ENCODE assay signal across 12 cellular contexts in genomic region chr19:44626067-44626624, GRCh38. TPM values are rescaled to one million over a fixed set of nuclear protein-coding genes. Genes with fewer than 3 reads are reported as not detected.
A peak's percentile ranks its signal among the peaks of the same experiment; 100 is the strongest.
DNase-seq lines count a peak whose midpoint lies in the region; ATAC-seq, FAIRE-seq and TF ChIP-seq lines count a peak whose summit lies in the region.
"Had no signal": no experiment of that assay in that cellular context is flagged by ENCODE, and none has a peak within 500 bp of the region (broad histone marks: within the 10 kb centered on the region; RNA-seq: fewer than 3 reads in every experiment).

No MANE protein-coding gene starts in this region.

- H3K36me3 ChIP-seq in IMR-90 (ENCODE audit: control insufficient read depth, insufficient read depth, low read length) = peaks cover 6% of the 10 kb centered on the region; the same call in 1 of the 2 replicates
- H3K36me3 ChIP-seq in mammary epithelial cell (ENCODE audit: insufficient read depth, low read length) = no peaks in the 10 kb centered on the region

- H2AFZ ChIP-seq in IMR-90 (replicated peaks; ENCODE audit: low read length, poor library complexity) = peak overlapping the region; percentile 71
- H2AFZ ChIP-seq in mammary epithelial cell (ENCODE audit: low read depth, low read length) = no peak overlapping the region

- peak overlapping the region; percentile 99 for H2BK20ac ChIP-seq in IMR-90 (ENCODE audit: low read depth, low read length)

- H4K5ac ChIP-seq in IMR-90 (ENCODE audit: low read depth, low read length) = peak overlapping the region; percentile 33

- peak overlapping the region; percentile 87 for H3K23ac ChIP-seq in IMR-90 (ENCODE audit: low read depth, low read length)

- no peak overlapping the region for H3K4me3 ChIP-seq in A549
- no peak overlapping the region for H3K4me3 ChIP-seq in IMR-90 (ENCODE audit: insufficient read depth, low read depth, low read length)
- no peak overlapping the region for H3K4me3 ChIP-seq in mammary epithelial cell (replicated peaks in 1 of 3; ENCODE audit: insufficient read depth in 1 of 3, low read depth in 2 of 3, low read length in 3 of 3)

- H3K27ac ChIP-seq in A549 (peak overlapping the region; percentile 81 to 89), IMR-90 (ENCODE audit: insufficient read depth, low read length) (peak overlapping the region; percentile 89), mammary epithelial cell (ENCODE audit: insufficient read depth, low read depth, low read length) (no peak overlapping the region)

- peak overlapping the region; percentile 22 to 86; a peak in 3 of 4 replicates for H4K8ac ChIP-seq in IMR-90 (ENCODE audit: low read depth in 2 of 2, low read length in 2 of 2)

- peak overlapping the region; percentile 22; the same call in 1 of the 2 replicates for H3K56ac ChIP-seq in IMR-90 (ENCODE audit: extremely low read depth, insufficient read depth, low read length)

- peak overlapping the region; percentile 90; the same call in 2 of the 3 replicates for H2BK15ac ChIP-seq in IMR-90 (ENCODE audit: low read depth, low read length)

- intact Hi-C loops in IMR-90 (cut with micrococcal nuclease) = loop anchor here (1.0 kb wide), 2 partner anchors 23 to 38 kb away; no protein-coding TSS in a partner anchor
- intact Hi-C loops in mammary epithelial cell (cut with micrococcal nuclease) = loop anchor here (1.0 to 2.0 kb wide), 2 partner anchors 15 to 38 kb away; no protein-coding TSS in a partner anchor

- H3K9ac ChIP-seq in IMR-90 (ENCODE audit: low read depth, low read length) (no peak overlapping the region), mammary epithelial cell (ENCODE audit: insufficient read depth, low read length) (no peak overlapping the region)

- peak overlapping the region; percentile 46 for H2AK9ac ChIP-seq in IMR-90 (replicated peaks; ENCODE audit: low read depth, low read length, poor library complexity)

- peak overlapping the region; percentile 95 for H3K4ac ChIP-seq in IMR-90 (ENCODE audit: low read depth, low read length)

- peak overlapping the region; percentile 46 for H3K18ac ChIP-seq in IMR-90 (ENCODE audit: low read depth, low read length)

- peak; percentile 79 to 93 for DNase-seq in A549 (ENCODE audit: low read depth in 1 of 2, low spot score in 1 of 2)
- DNase-seq in IMR-90 = peak; percentile 99
- peak; percentile 90 for DNase-seq in mammary epithelial cell
- peak; percentile 100 for DNase-seq in kidney tubule cell (ENCODE audit: low spot score)
- no peak for DNase-seq in ureter (ENCODE audit: low spot score)
- DNase-seq in D721Med (ENCODE audit: insufficient read length, low spot score) = no peak
- DNase-seq: activated CD8-positive, alpha-beta memory T cell treated with anti-CD3 and anti-CD28 coated beads, Interleukin-2, amount 50 U/mL, for 48 hours; immature natural killer cell; retina had no signal

- FAIRE-seq in A549 (lab: Jason Lieb, UNC) (peak; percentile 99), D721Med (lab: Jason Lieb, UNC) (no peak)
- FAIRE-seq: colon had no signal

- dilution Hi-C loops in IMR-90 (cut with HindIII; ENCODE audit: low sequenced_read_pairs, unreplicated experiment) (no loop called here), mammary epithelial cell (cut with HindIII; ENCODE audit: low sequenced_read_pairs) (no loop called here)

- in situ Hi-C loops in IMR-90 (cut with MboI; ENCODE audit: low sequenced_read_pairs) = no loop called here
- in situ Hi-C loops in mammary epithelial cell (cut with MboI; ENCODE audit: low sequenced_read_pairs in 2 of 2) = no loop called here

- H2BK120ac ChIP-seq in IMR-90 (ENCODE audit: low read depth, low read length) = peak overlapping the region; percentile 97

- TF ChIP-seq CTCF in A549 (IDR thresholded peaks at IDR 0.05) (no peak), IMR-90 (conservative IDR thresholded peaks at IDR 0.05; ENCODE audit: low read depth, low read length) (no peak), mammary epithelial cell (conservative IDR thresholded peaks at IDR 0.05 in 1 of 2, IDR thresholded peaks at IDR 0.05 in 1 of 2; ENCODE audit: extremely low read depth in 1 of 2, insufficient read depth in 1 of 2, low read depth in 1 of 2, low read length in 2 of 2) (no peak), D721Med (IDR thresholded peaks at IDR 0.05; ENCODE audit: insufficient read depth, missing control alignments) (no peak)

- TF ChIP-seq RAD21 in A549 (conservative IDR thresholded peaks at IDR 0.05 in 1 of 2, IDR thresholded peaks at IDR 0.05 in 1 of 2) = peak; percentile 25 to 34; a peak in 4 of 5 replicates
- TF ChIP-seq RAD21 in IMR-90 (IDR thresholded peaks at IDR 0.05; ENCODE audit: low read length) = 0 out of 2 replicates have a peak, but pooled peaks have one; percentile 11

- no peaks in the 10 kb centered on the region for H3K9me3 ChIP-seq in A549
- peaks cover 2% of the 10 kb centered on the region; the same call in 1 of the 2 replicates for H3K9me3 ChIP-seq in IMR-90 (ENCODE audit: control insufficient read depth, insufficient read depth, low read length)
- no peaks in the 10 kb centered on the region for H3K9me3 ChIP-seq in mammary epithelial cell (replicated peaks; ENCODE audit: insufficient read depth, low read length)

- POLR2A ChIA-PET in A549 (lab: Yijun Ruan, JAX) = interaction anchor here (1.4 to 2.9 kb wide), 4 partner anchors 17 to 126 kb away, joined by 3 to 16 read pairs (median 7); partner anchors contain the start of genes PVR and ZNF180
- POLR2A ChIA-PET in IMR-90 (lab: Charles Lee; ENCODE audit: unreplicated experiment) = interaction anchor here (0.5 to 0.9 kb wide), 3 partner anchors 18 to 23 kb away, joined by 3 to 8 read pairs (median 4); partner anchors contain the start of gene PVR

- H3K9me1 ChIP-seq in IMR-90 (ENCODE audit: insufficient read depth, low read length) = peaks cover 21% of the 10 kb centered on the region

- H2AK5ac ChIP-seq in IMR-90 (ENCODE audit: low read depth, low read length) = peak overlapping the region; percentile 99

- ATAC-seq in A549 (peak; percentile 90 to 91), IMR-90 (ENCODE audit: low read depth) (peak; percentile 90), GM21526 (IDR thresholded peaks at IDR 0.05; ENCODE audit: low FRiP score, unreplicated experiment) (no peak), HG03571 (IDR thresholded peaks at IDR 0.05; ENCODE audit: unreplicated experiment) (no peak)

- BruUV-seq in IMR-90 (replicated peaks; lab: Mats Ljungman, UMichigan) (no TSS peak), mammary epithelial cell (replicated peaks; lab: Mats Ljungman, UMichigan) (no TSS peak)

- no peaks in the 10 kb centered on the region; a peak in 1 of 4 replicates for H3K79me1 ChIP-seq in IMR-90 (ENCODE audit: low read depth in 1 of 2, low read length in 2 of 2)

- H3K14ac ChIP-seq in IMR-90 (replicated peaks; ENCODE audit: low read depth, low read length) = peak overlapping the region; percentile 83

- CTCF ChIA-PET in A549 (lab: Yijun Ruan, JAX) = interaction anchor here (0.6 to 12.4 kb wide), 15 partner anchors 9 to 434 kb away, joined by 3 to 103 read pairs (median 6); partner anchors contain the start of genes IGSF23 and PVR
- CTCF ChIA-PET in IMR-90 (lab: Yijun Ruan, JAX) = interaction anchor here (0.6 to 1.0 kb wide), 3 partner anchors 9 to 61 kb away, joined by 3 to 5 read pairs (median 4); no protein-coding TSS in a partner anchor
- CTCF ChIA-PET in mammary epithelial cell (lab: Charles Lee; ENCODE audit: low non-redundant PET) = interaction anchor here (0.6 kb wide), 1 partner anchor 204 kb away, joined by 3 read pairs; no protein-coding TSS in a partner anchor

- H4K20me1 ChIP-seq in IMR-90 (ENCODE audit: insufficient read depth, low read length) (no peaks in the 10 kb centered on the region; the same call in 1 of the 2 replicates), mammary epithelial cell (ENCODE audit: insufficient read depth, low read length) (no peaks in the 10 kb centered on the region)

- H3K4me1 ChIP-seq in A549 (peaks cover 43% of the 10 kb centered on the region), IMR-90 (ENCODE audit: control insufficient read depth, insufficient read depth, low read length) (peaks cover 15% of the 10 kb centered on the region), mammary epithelial cell (ENCODE audit: insufficient read depth, low read length) (peaks cover 24% of the 10 kb centered on the region)

- TF ChIP-seq POLR2A in A549 (IDR thresholded peaks at IDR 0.05; ENCODE audit: low read length) (no peak), IMR-90 (IDR thresholded peaks at IDR 0.05; ENCODE audit: low read depth, low read length) (no peak)

- no peaks in the 10 kb centered on the region for H3K27me3 ChIP-seq in IMR-90 (ENCODE audit: control insufficient read depth, insufficient read depth, low read length)
- peaks cover 3% of the 10 kb centered on the region for H3K27me3 ChIP-seq in mammary epithelial cell (ENCODE audit: insufficient read depth, low read length)

- peak; percentile 65 to 74; a peak in 2 of 5 replicates for TF ChIP-seq EP300 in A549 (IDR thresholded peaks at IDR 0.05)

- H3K4me2 ChIP-seq in A549 (peak overlapping the region; percentile 61), IMR-90 (ENCODE audit: low read depth, low read length) (no peak overlapping the region), mammary epithelial cell (ENCODE audit: insufficient read depth, low read depth, low read length) (no peak overlapping the region)

- 0% methylated on average over 1 of the region's 1 CpG for WGBS in A549 (ENCODE audit: missing lambda C conversion rate)
- no CpG with 5 or more reads among the region's 1 CpG for WGBS in IMR-90 (ENCODE audit: extremely low coverage in 2 of 2, insufficient read length in 1 of 2), 2 experiments
- 0% methylated on average over 1 of the region's 1 CpG for WGBS in mammary epithelial cell (ENCODE audit: low coverage, missing lambda C conversion rate)

- peak overlapping the region; percentile 91 for H4K91ac ChIP-seq in IMR-90 (ENCODE audit: insufficient read depth, low read depth, low read length)

- no peaks in the 10 kb centered on the region for H3K79me2 ChIP-seq in mammary epithelial cell (ENCODE audit: insufficient read depth, low read length)

- H2BK5ac ChIP-seq in IMR-90 (ENCODE audit: low read depth, low read length, poor library complexity, severe bottlenecking) = peak overlapping the region; percentile 84

RNA-seq across cellular contexts. Expression of gene IGSF23, which starts 12.8 kb away (rescaled TPM):
- polyA plus RNA-seq in A549 (2011; rRNA removed) (0.14 and 0.29 TPM in 2 replicates), A549 (2017; fragmentation: RNase III; extraction: RNeasy Plus Mini Kit Qiagen cat#74134 plus additional on column Dnase treatment) (0.35 to 0.45 TPM (median 0.42 TPM) in 3 replicates), IMR-90 (2012; rRNA removed) (0.26 and 0.27 TPM in 2 replicates), mammary epithelial cell (not detected)
- 0.29 TPM in 2 replicates for polyA plus RNA-seq in A549 (2012; cell fraction: cytosol; rRNA removed)
- polyA plus RNA-seq in A549 (2012; cell fraction: nucleus; rRNA removed) = 0.18 and 0.20 TPM in 2 replicates
- polyA minus RNA-seq in A549 (2011; rRNA and poly(A)+ RNA removed) = not detected in 2 replicates
- total RNA-seq in IMR-90 (2012; rRNA removed) (under 0.01 TPM in 1 of 2 replicates, not detected in the other), mammary epithelial cell (not detected), ureter (not detected)
- polyA plus RNA-seq in IMR-90 (2012; cell fraction: cytosol; rRNA removed) = 0.15 and 0.22 TPM in 2 replicates
- 0.14 TPM in 1 of 2 replicates, not detected in the other for polyA plus RNA-seq in IMR-90 (2012; cell fraction: nucleus; rRNA removed; ENCODE audit: low replicate concordance)
- polyA minus RNA-seq in mammary epithelial cell = not detected
- polyA plus RNA-seq: immature natural killer cell had no signal

RNA-seq across cellular contexts. Expression of gene PVR, which starts 17.6 kb away (rescaled TPM):
- polyA plus RNA-seq in A549 (2011; rRNA removed) (108 and 110 TPM in 2 replicates), A549 (2017; fragmentation: RNase III; extraction: RNeasy Plus Mini Kit Qiagen cat#74134 plus additional on column Dnase treatment) (86.2 to 98.1 TPM (median 90.3 TPM) in 3 replicates), IMR-90 (2012; rRNA removed) (117 and 122 TPM in 2 replicates), mammary epithelial cell (66.8 TPM)
- 103 and 142 TPM in 2 replicates for polyA plus RNA-seq in A549 (2012; cell fraction: cytosol; rRNA removed)
- 163 and 226 TPM in 2 replicates for polyA plus RNA-seq in A549 (2012; cell fraction: nucleus; rRNA removed)
- 145 and 164 TPM in 2 replicates for polyA minus RNA-seq in A549 (2011; rRNA and poly(A)+ RNA removed)
- total RNA-seq in IMR-90 (2012; rRNA removed) (93.0 and 106 TPM in 2 replicates), mammary epithelial cell (100 to 1,000 TPM in 1 of 2 donors, 10 to 100 TPM in 1; 85.9 to 120 TPM), ureter (24.9 TPM)
- 62.8 and 141 TPM in 2 replicates for polyA plus RNA-seq in IMR-90 (2012; cell fraction: cytosol; rRNA removed)
- 130 and 154 TPM in 2 replicates for polyA plus RNA-seq in IMR-90 (2012; cell fraction: nucleus; rRNA removed; ENCODE audit: low replicate concordance)
- polyA minus RNA-seq in mammary epithelial cell = 27.6 TPM

RNA-seq across cellular contexts. Expression of gene CEACAM19, which starts 45.1 kb away (rescaled TPM):
- polyA plus RNA-seq in A549 (2011; rRNA removed) = 8.2 and 13.7 TPM in 2 replicates
- 10.0 and 12.3 TPM in 2 replicates for polyA plus RNA-seq in A549 (2012; cell fraction: cytosol; rRNA removed)
- 75.3 and 87.9 TPM in 2 replicates for polyA plus RNA-seq in A549 (2012; cell fraction: nucleus; rRNA removed)
- 7.2 to 10.3 TPM (median 9.7 TPM) in 3 replicates for polyA plus RNA-seq in A549 (2017; fragmentation: RNase III; extraction: RNeasy Plus Mini Kit Qiagen cat#74134 plus additional on column Dnase treatment)
- polyA minus RNA-seq in A549 (2011; rRNA and poly(A)+ RNA removed) = 13.7 and 14.9 TPM in 2 replicates
- total RNA-seq in IMR-90 (2012; rRNA removed) = 0.56 and 0.72 TPM in 2 replicates
- polyA plus RNA-seq in IMR-90 (2012; rRNA removed) = 9.3 and 10.3 TPM in 2 replicates
- 2.6 and 5.9 TPM in 2 replicates for polyA plus RNA-seq in IMR-90 (2012; cell fraction: cytosol; rRNA removed)
- 70.3 and 80.1 TPM in 2 replicates for polyA plus RNA-seq in IMR-90 (2012; cell fraction: nucleus; rRNA removed; ENCODE audit: low replicate concordance)
- total RNA-seq in mammary epithelial cell = 1 to 10 TPM; 1.8 to 5.3 TPM
- 1.7 TPM for polyA plus RNA-seq in mammary epithelial cell
- polyA minus RNA-seq in mammary epithelial cell = not detected
- 4.5 TPM for total RNA-seq in ureter

Comparison
In these comparisons a context has a peak if more than half of its experiments do, and no peak if none do; other contexts are left out.
1. ATAC-seq: peak in A549 (2 of 2) and IMR-90 (single experiment); none in GM21526 (single experiment) and HG03571 (single experiment).
2. DNase-seq: peak in A549 (2 of 2), IMR-90 (single experiment), mammary epithelial cell (single experiment) and kidney tubule cell (single experiment); none in ureter (single experiment) and D721Med (single experiment).